ENCODE assay signal across 1 cellular context in genomic region chr2:100731535-100731981, GRCh38.
A peak's percentile ranks its signal among the peaks of the same experiment; 100 is the strongest.
TF ChIP-seq lines count a peak whose summit lies in the region.

No MANE protein-coding gene starts in this region.

TF ChIP-seq in HepG2, 621 proteins besides CTCF, POLR2A, EP300 and RAD21 (continued from another document):
- TF ChIP-seq, protein P1, sequence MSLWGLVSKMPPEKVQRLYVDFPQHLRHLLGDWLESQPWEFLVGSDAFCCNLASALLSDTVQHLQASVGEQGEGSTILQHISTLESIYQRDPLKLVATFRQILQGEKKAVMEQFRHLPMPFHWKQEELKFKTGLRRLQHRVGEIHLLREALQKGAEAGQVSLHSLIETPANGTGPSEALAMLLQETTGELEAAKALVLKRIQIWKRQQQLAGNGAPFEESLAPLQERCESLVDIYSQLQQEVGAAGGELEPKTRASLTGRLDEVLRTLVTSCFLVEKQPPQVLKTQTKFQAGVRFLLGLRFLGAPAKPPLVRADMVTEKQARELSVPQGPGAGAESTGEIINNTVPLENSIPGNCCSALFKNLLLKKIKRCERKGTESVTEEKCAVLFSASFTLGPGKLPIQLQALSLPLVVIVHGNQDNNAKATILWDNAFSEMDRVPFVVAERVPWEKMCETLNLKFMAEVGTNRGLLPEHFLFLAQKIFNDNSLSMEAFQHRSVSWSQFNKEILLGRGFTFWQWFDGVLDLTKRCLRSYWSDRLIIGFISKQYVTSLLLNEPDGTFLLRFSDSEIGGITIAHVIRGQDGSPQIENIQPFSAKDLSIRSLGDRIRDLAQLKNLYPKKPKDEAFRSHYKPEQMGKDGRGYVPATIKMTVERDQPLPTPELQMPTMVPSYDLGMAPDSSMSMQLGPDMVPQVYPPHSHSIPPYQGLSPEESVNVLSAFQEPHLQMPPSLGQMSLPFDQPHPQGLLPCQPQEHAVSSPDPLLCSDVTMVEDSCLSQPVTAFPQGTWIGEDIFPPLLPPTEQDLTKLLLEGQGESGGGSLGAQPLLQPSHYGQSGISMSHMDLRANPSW (CRISPR knock-in tag; IDR thresholded peaks at IDR 0.05; ENCODE audit: borderline replicate concordance), result no peak
- TF ChIP-seq THAP8 (CRISPR knock-in tag; IDR thresholded peaks at IDR 0.05; ENCODE audit: borderline replicate concordance) (no peak), ZBTB33 (CRISPR knock-in tag; IDR thresholded peaks at IDR 0.05) (no peak), HNRNPUL1 (IDR thresholded peaks at IDR 0.05; ENCODE audit: low read depth, low read length) (no peak), ZC3H4 (CRISPR knock-in tag; IDR thresholded peaks at IDR 0.05; ENCODE audit: borderline replicate concordance) (no peak), TBX2 (CRISPR knock-in tag; IDR thresholded peaks at IDR 0.05; ENCODE audit: borderline replicate concordance) (no peak), CEBPB (IDR thresholded peaks at IDR 0.05; ENCODE audit: borderline replicate concordance, low read depth, low read length) (peak; percentile 80), ONECUT2 (CRISPR knock-in tag; IDR thresholded peaks at IDR 0.05) (no peak), ZNF570 (CRISPR knock-in tag; IDR thresholded peaks at IDR 0.05; ENCODE audit: borderline replicate concordance) (no peak), CEBPG (CRISPR knock-in tag; IDR thresholded peaks at IDR 0.05) (peak; percentile 56; the same call in 1 of the 2 replicates), CHD4 (IDR thresholded peaks at IDR 0.05; ENCODE audit: borderline replicate concordance, low read length) (no peak), ATF4 (CRISPR knock-in tag; IDR thresholded peaks at IDR 0.05) (peak; percentile 48 to 77; a peak in 3 of 4 replicates), HNF1B (CRISPR knock-in tag; IDR thresholded peaks at IDR 0.05) (no peak), ZNF230 (CRISPR knock-in tag; IDR thresholded peaks at IDR 0.05) (no peak)
- TF ChIP-seq, protein P2, sequence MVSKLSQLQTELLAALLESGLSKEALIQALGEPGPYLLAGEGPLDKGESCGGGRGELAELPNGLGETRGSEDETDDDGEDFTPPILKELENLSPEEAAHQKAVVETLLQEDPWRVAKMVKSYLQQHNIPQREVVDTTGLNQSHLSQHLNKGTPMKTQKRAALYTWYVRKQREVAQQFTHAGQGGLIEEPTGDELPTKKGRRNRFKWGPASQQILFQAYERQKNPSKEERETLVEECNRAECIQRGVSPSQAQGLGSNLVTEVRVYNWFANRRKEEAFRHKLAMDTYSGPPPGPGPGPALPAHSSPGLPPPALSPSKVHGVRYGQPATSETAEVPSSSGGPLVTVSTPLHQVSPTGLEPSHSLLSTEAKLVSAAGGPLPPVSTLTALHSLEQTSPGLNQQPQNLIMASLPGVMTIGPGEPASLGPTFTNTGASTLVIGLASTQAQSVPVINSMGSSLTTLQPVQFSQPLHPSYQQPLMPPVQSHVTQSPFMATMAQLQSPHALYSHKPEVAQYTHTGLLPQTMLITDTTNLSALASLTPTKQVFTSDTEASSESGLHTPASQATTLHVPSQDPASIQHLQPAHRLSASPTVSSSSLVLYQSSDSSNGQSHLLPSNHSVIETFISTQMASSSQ (IDR thresholded peaks at IDR 0.05; ENCODE audit: low read depth), result no peak
- TF ChIP-seq, protein P2 (CRISPR knock-in tag; IDR thresholded peaks at IDR 0.05; ENCODE audit: borderline replicate concordance), result no peak
- TF ChIP-seq, protein P3, sequence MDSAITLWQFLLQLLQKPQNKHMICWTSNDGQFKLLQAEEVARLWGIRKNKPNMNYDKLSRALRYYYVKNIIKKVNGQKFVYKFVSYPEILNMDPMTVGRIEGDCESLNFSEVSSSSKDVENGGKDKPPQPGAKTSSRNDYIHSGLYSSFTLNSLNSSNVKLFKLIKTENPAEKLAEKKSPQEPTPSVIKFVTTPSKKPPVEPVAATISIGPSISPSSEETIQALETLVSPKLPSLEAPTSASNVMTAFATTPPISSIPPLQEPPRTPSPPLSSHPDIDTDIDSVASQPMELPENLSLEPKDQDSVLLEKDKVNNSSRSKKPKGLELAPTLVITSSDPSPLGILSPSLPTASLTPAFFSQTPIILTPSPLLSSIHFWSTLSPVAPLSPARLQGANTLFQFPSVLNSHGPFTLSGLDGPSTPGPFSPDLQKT (CRISPR knock-in tag; IDR thresholded peaks at IDR 0.05; ENCODE audit: borderline replicate concordance), result no peak
TF ChIP-seq in HepG2: peak in this region for 4.
